In genomic region chr15:80739919-80740318, GRCh38 we compare ENCODE assay signal across 17 cellular contexts. TPM values are rescaled to one million over a fixed set of nuclear protein-coding genes. Genes with fewer than 3 reads are reported as not detected.
"Had no signal": no experiment of that assay in that cellular context is flagged by ENCODE, and none has a peak within 500 bp of the region (broad histone marks: within the 10 kb centered on the region; RNA-seq: fewer than 3 reads in every experiment).

No MANE protein-coding gene starts in this region.

- H3K27ac Mint-ChIP-seq: activated CD4-positive, alpha-beta memory T cell treated with anti-CD3 and anti-CD28 coated beads for 36 hours; activated CD8-positive, alpha-beta memory T cell treated with anti-CD3 and anti-CD28 coated beads, Interleukin-2, amount 10 ng/mL, durations not matched to agents 7 days and 5 days; T-cell had no signal

- H3K4me1 ChIP-seq: right lobe of liver, uterus had no signal

- ATAC-seq: activated CD8-positive, alpha-beta memory T cell treated with anti-CD3 and anti-CD28 coated beads, Interleukin-2, amount 10 ng/mL, durations not matched to agents 7 days and 5 days; right lobe of liver; T-cell had no signal

- H3K4me2 ChIP-seq: hepatocyte had no signal

- H3K27ac ChIP-seq: adrenal gland, esophagus muscularis mucosa, hepatocyte, left ventricle myocardium inferior, prostate gland, right lobe of liver, spleen, thoracic aorta, uterus had no signal

- H3K9me3 Mint-ChIP-seq: activated CD4-positive, alpha-beta memory T cell treated with anti-CD3 and anti-CD28 coated beads for 36 hours had no signal

- H3K36me3 ChIP-seq: adrenal gland, esophagus muscularis mucosa, left ventricle myocardium inferior, prostate gland, right lobe of liver, spleen, thoracic aorta, uterus had no signal

- H3K4me3 Mint-ChIP-seq: activated CD4-positive, alpha-beta memory T cell treated with anti-CD3 and anti-CD28 coated beads for 36 hours; activated CD8-positive, alpha-beta memory T cell treated with anti-CD3 and anti-CD28 coated beads, Interleukin-2, amount 10 ng/mL, durations not matched to agents 7 days and 5 days; T-cell had no signal

- H3K9me3 ChIP-seq: adrenal gland, esophagus muscularis mucosa, left ventricle myocardium inferior, prostate gland, right lobe of liver, thoracic aorta, uterus had no signal

- H2AFZ ChIP-seq: hepatocyte had no signal

- H3K27me3 ChIP-seq: adrenal gland, esophagus muscularis mucosa, hepatocyte, right lobe of liver, spleen, uterus had no signal

- H3K36me3 Mint-ChIP-seq: activated CD4-positive, alpha-beta memory T cell treated with anti-CD3 and anti-CD28 coated beads for 36 hours; activated CD8-positive, alpha-beta memory T cell treated with anti-CD3 and anti-CD28 coated beads, Interleukin-2, amount 10 ng/mL, durations not matched to agents 7 days and 5 days; T-cell had no signal

- DNase-seq: activated CD4-positive, alpha-beta memory T cell treated with anti-CD3 and anti-CD28 coated beads for 36 hours; activated CD8-positive, alpha-beta memory T cell treated with anti-CD3 and anti-CD28 coated beads, Interleukin-2, amount 10 ng/mL, durations not matched to agents 7 days and 5 days; activated effector memory CD4-positive, alpha-beta T cell treated with Interleukin-2 at 50 U/mL for 16 hours; activated naive CD4-positive, alpha-beta T cell treated with anti-CD3 and anti-CD28 coated beads, Interleukin-2, amount 50 U/mL, for 16 hours; activated T-cell treated with anti-CD3 and anti-CD28 coated beads, Interleukin-2, amount 50 U/mL, for 1 hour; adrenal gland; left ventricle myocardium inferior; mesendoderm; right lobe of liver; spleen; T-cell; T-helper 9 cell; uterus had no signal

- H3K4me3 ChIP-seq: adrenal gland, esophagus muscularis mucosa, hepatocyte, left ventricle myocardium inferior, prostate gland, right lobe of liver, spleen, thoracic aorta, uterus had no signal

- H3K4me1 Mint-ChIP-seq: activated CD8-positive, alpha-beta memory T cell treated with anti-CD3 and anti-CD28 coated beads, Interleukin-2, amount 10 ng/mL, durations not matched to agents 7 days and 5 days; T-cell had no signal

- H3K27me3 Mint-ChIP-seq: activated CD4-positive, alpha-beta memory T cell treated with anti-CD3 and anti-CD28 coated beads for 36 hours had no signal

RNA-seq across cellular contexts. Expression of gene CEMIP, which starts 39.3 kb away (rescaled TPM):
- total RNA-seq: activated CD8-positive, alpha-beta memory T cell treated with anti-CD3 and anti-CD28 coated beads, Interleukin-2, amount 10 ng/mL, durations not matched to agents 7 days and 5 days had no signal
